In the genomic region with DNA sequence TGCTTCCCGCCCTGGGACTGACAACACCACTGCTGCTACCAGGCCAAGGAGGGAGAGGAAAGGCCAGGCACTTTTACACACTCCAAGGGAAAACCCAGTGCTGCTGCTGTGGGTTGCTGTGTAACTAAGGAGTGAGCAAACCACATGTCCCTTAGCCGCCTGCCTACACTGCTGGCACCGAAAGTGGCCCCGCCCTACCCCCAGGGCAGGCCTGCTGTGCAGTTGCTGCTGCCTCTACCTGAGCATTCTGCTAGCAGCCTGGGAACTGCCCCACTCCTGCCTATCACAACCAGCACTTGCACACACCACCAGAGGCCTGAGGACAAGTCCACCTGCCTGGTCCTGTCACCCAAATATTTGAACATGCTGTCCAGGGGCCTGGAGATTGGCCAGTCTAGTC, we compare ENCODE assay signal across 26 cellular contexts.
"Had no signal": no experiment of that assay in that cellular context is flagged by ENCODE, and none has a peak within 500 bp of the region (broad histone marks: within the 10 kb centered on the region; RNA-seq: fewer than 3 reads in every experiment).

No MANE protein-coding gene starts in this region.

- H3K4me3 ChIP-seq: SK-N-MC had no signal

- FAIRE-seq: RCC 7860, TTC549 had no signal

- H3K36me3 ChIP-seq: brain microvascular endothelial cell had no signal

- H3K27me3 ChIP-seq: brain microvascular endothelial cell had no signal

- H3K9ac ChIP-seq: KMS-11 had no signal

- H3K4me2 ChIP-seq: KMS-11 had no signal

- DNase-seq: activated B cell treated with CpG ODN at 0.5 μM for 24 hours; activated CD4-positive, alpha-beta memory T cell treated with anti-CD3 and anti-CD28 coated beads for 36 hours; activated CD4-positive, alpha-beta T cell treated with anti-CD3 and anti-CD28 coated beads for 1 hour; activated CD4-positive, alpha-beta T cell treated with anti-CD3 and anti-CD28 coated beads, Interleukin-2, amount 10 ng/mL, durations not matched to agents 24 days and 14 days; activated CD8-positive, alpha-beta memory T cell treated with anti-CD3 and anti-CD28 coated beads for 24 hours; activated gamma-delta T cell; activated naive CD4-positive, alpha-beta T cell treated with anti-CD3 and anti-CD28 coated beads for 36 hours; activated T-cell treated with anti-CD3 and anti-CD28 coated beads, Interleukin-2, amount 50 U/mL, for 4 hours; amygdala; brain microvascular endothelial cell; caudate nucleus; NCI-H1105 treated with DMSO at 0.1 percent for 48 hours; NCI-H146; NCI-H187 treated with DMSO at 0.1 percent for 48 hours; NCI-H2171; NCI-H226; NCI-H526; NCI-H82; SIG-M5; T-cell; T-helper 2 cell; T1000 had no signal

- H3K27ac ChIP-seq: brain microvascular endothelial cell, KMS-11, SK-N-MC had no signal
